In genomic region chr15:79089331-79089889, GRCh38 we compare ENCODE assay signal across 14 cellular contexts. TPM values are rescaled to one million over a fixed set of nuclear protein-coding genes. Genes with fewer than 3 reads are reported as not detected.
A peak's percentile ranks its signal among the peaks of the same experiment; 100 is the strongest.
DNase-seq lines count a peak whose midpoint lies in the region; ATAC-seq lines count a peak whose summit lies in the region.
"Had no signal": no experiment of that assay in that cellular context is flagged by ENCODE, and none has a peak within 500 bp of the region (broad histone marks: within the 10 kb centered on the region; RNA-seq: fewer than 3 reads in every experiment).

No MANE protein-coding gene starts in this region.

- peaks cover 40% of the 10 kb centered on the region for H3K27me3 Mint-ChIP-seq in activated CD4-positive, alpha-beta memory T cell treated with anti-CD3 and anti-CD28 coated beads for 36 hours
- peaks cover 64% of the 10 kb centered on the region for H3K27me3 Mint-ChIP-seq in activated CD4-positive, alpha-beta memory T cell treated with anti-CD3 and anti-CD28 coated beads, Interleukin-2, amount 10 ng/mL, durations not matched to agents 7 days and 5 days

- intact Hi-C loops in activated CD4-positive, alpha-beta memory T cell treated with anti-CD3 and anti-CD28 coated beads for 36 hours (cut with micrococcal nuclease), result no loop called here

- peak; percentile 2 for DNase-seq in activated CD4-positive, alpha-beta memory T cell treated with anti-CD3 and anti-CD28 coated beads for 36 hours
- no peak for DNase-seq in activated CD4-positive, alpha-beta memory T cell treated with anti-CD3 and anti-CD28 coated beads, Interleukin-2, amount 10 ng/mL, durations not matched to agents 7 days and 5 days
- DNase-seq in islet precursor cell (peak; percentile 63), substantia nigra (lab: John Stamatoyannopoulos, UW) (peak in 4 of 49 donors; percentile 25 to 55 (median 38)), CD1c-positive myeloid dendritic cell (ENCODE audit: extremely low spot score) (no peak)
- no peak for DNase-seq in stimulated activated CD4-positive, alpha-beta T cell treated with anti-CD3 and anti-CD28 coated beads, Interleukin-1b, Interleukin-23, amount 100 ng/mL, for 48 hours
- DNase-seq: ACHN; amniotic stem cell; DND-41; naive thymus-derived CD8-positive, alpha-beta T cell; NCI-H226; spleen had no signal

- CTCF ChIA-PET in activated CD4-positive, alpha-beta memory T cell treated with anti-CD3 and anti-CD28 coated beads for 36 hours (lab: Charles Lee), result no interaction called here
- CTCF ChIA-PET in activated CD4-positive, alpha-beta memory T cell treated with anti-CD3 and anti-CD28 coated beads, Interleukin-2, amount 10 ng/mL, durations not matched to agents 7 days and 5 days (lab: Charles Lee), result no interaction called here

- no peaks in the 10 kb centered on the region for H3K36me3 Mint-ChIP-seq in activated CD4-positive, alpha-beta memory T cell treated with anti-CD3 and anti-CD28 coated beads for 36 hours
- peaks cover 2% of the 10 kb centered on the region for H3K36me3 Mint-ChIP-seq in activated CD4-positive, alpha-beta memory T cell treated with anti-CD3 and anti-CD28 coated beads, Interleukin-2, amount 10 ng/mL, durations not matched to agents 7 days and 5 days (ENCODE audit: low read depth)
- H3K36me3 Mint-ChIP-seq: naive thymus-derived CD8-positive, alpha-beta T cell had no signal

- H3K4me1 Mint-ChIP-seq in activated CD4-positive, alpha-beta memory T cell treated with anti-CD3 and anti-CD28 coated beads for 36 hours (ENCODE audit: low read depth), result peaks cover 12% of the 10 kb centered on the region
- peaks cover 5% of the 10 kb centered on the region for H3K4me1 Mint-ChIP-seq in activated CD4-positive, alpha-beta memory T cell treated with anti-CD3 and anti-CD28 coated beads, Interleukin-2, amount 10 ng/mL, durations not matched to agents 7 days and 5 days

- no peak overlapping the region for H3K27ac Mint-ChIP-seq in activated CD4-positive, alpha-beta memory T cell treated with anti-CD3 and anti-CD28 coated beads for 36 hours
- H3K27ac Mint-ChIP-seq in activated CD4-positive, alpha-beta memory T cell treated with anti-CD3 and anti-CD28 coated beads, Interleukin-2, amount 10 ng/mL, durations not matched to agents 7 days and 5 days, result no peak overlapping the region
- H3K27ac Mint-ChIP-seq: naive thymus-derived CD8-positive, alpha-beta T cell had no signal

- H3K9me3 Mint-ChIP-seq in activated CD4-positive, alpha-beta memory T cell treated with anti-CD3 and anti-CD28 coated beads for 36 hours, result no peaks in the 10 kb centered on the region
- H3K9me3 Mint-ChIP-seq in activated CD4-positive, alpha-beta memory T cell treated with anti-CD3 and anti-CD28 coated beads, Interleukin-2, amount 10 ng/mL, durations not matched to agents 7 days and 5 days, result no peaks in the 10 kb centered on the region
- H3K9me3 Mint-ChIP-seq: naive thymus-derived CD8-positive, alpha-beta T cell had no signal

- no peak overlapping the region for H3K4me3 Mint-ChIP-seq in activated CD4-positive, alpha-beta memory T cell treated with anti-CD3 and anti-CD28 coated beads for 36 hours
- no peak overlapping the region for H3K4me3 Mint-ChIP-seq in activated CD4-positive, alpha-beta memory T cell treated with anti-CD3 and anti-CD28 coated beads, Interleukin-2, amount 10 ng/mL, durations not matched to agents 7 days and 5 days
- H3K4me3 Mint-ChIP-seq: naive thymus-derived CD8-positive, alpha-beta T cell had no signal

- ATAC-seq in GM18519 (IDR thresholded peaks at IDR 0.05; ENCODE audit: low FRiP score, unreplicated experiment), result no peak
- ATAC-seq: naive thymus-derived CD8-positive, alpha-beta T cell had no signal

- peak overlapping the region; percentile 19 for H3K27ac ChIP-seq in angular gyrus (ENCODE audit: low read depth, low read length)
- peak overlapping the region; percentile 63 for H3K27ac ChIP-seq in substantia nigra (ENCODE audit: low read depth, low read length, poor library complexity, severe bottlenecking)
- H3K27ac ChIP-seq: spleen had no signal

- POLR2A ChIA-PET in activated CD4-positive, alpha-beta memory T cell treated with anti-CD3 and anti-CD28 coated beads for 36 hours (lab: Charles Lee), result no interaction called here
- POLR2A ChIA-PET in activated CD4-positive, alpha-beta memory T cell treated with anti-CD3 and anti-CD28 coated beads, Interleukin-2, amount 10 ng/mL, durations not matched to agents 7 days and 5 days (lab: Charles Lee), result no interaction called here

RNA-seq across cellular contexts. Expression of gene RASGRF1, which starts 1.2 kb away (rescaled TPM):
- total RNA-seq in activated CD4-positive, alpha-beta memory T cell treated with anti-CD3 and anti-CD28 coated beads for 36 hours, result under 1 TPM in 1 of 2 experiments, not detected in 1; 0.02 TPM
- not detected for total RNA-seq in activated CD4-positive, alpha-beta memory T cell treated with anti-CD3 and anti-CD28 coated beads, Interleukin-2, amount 10 ng/mL, durations not matched to agents 7 days and 5 days

Comparison
In these comparisons a context has a peak if more than half of its experiments do, and no peak if none do; other contexts are left out.
1. DNase-seq: peak in activated CD4-positive, alpha-beta memory T cell treated with anti-CD3 and anti-CD28 coated beads for 36 hours (single experiment) and islet precursor cell (single experiment); none in activated CD4-positive, alpha-beta memory T cell treated with anti-CD3 and anti-CD28 coated beads, Interleukin-2, amount 10 ng/mL, durations not matched to agents 7 days and 5 days (single experiment), stimulated activated CD4-positive, alpha-beta T cell treated with anti-CD3 and anti-CD28 coated beads, Interleukin-1b, Interleukin-23, amount 100 ng/mL, for 48 hours (single experiment) and CD1c-positive myeloid dendritic cell (single experiment).